7 cellular contexts compared by ENCODE assay signal in the genomic region with DNA sequence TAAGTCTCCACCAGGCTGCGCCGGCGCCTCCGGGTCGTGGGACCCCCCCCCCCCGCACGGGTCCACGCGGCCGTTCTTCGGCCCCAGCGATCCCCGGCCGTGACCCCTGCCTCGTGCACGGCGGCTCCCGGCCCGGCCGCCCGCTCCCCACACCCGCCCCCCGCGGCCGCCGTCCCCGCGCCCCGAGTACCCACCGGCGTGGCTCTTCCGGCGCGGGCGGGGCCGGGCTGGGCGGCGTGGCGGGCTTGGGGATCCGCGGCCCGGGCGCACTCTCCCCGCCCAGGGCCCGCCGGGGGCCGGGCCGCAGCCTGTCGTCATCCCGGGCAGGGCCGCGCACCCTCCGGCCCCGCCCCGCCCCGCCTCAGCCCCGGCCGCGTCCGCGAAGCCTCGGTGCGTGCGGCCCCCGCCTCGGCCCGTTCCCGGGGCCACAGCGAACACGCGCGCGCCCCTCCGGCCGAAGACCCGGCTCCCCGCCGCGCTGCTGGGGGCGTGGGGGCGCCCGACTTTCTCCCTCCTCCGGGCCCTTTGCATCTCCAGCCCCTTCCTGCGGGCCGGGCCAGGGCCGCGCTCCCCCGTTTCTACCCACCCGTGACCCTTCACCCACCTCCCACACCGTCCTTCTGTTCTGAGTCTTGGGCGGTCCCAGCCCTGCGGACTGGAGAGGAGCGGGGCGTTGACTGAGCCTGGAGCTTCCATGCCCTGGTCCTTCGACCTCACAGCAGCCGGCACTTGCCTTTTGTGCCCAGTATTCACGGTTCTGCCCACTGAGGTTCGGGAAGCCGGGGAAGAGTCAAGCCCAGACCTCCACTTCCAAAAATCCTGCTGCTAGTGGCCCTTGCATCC. TPM values are rescaled to one million over a fixed set of nuclear protein-coding genes. Genes with fewer than 3 reads are reported as not detected.
DNase-seq lines count a peak whose midpoint lies in the region; TF ChIP-seq lines count a peak whose summit lies in the region.

No MANE protein-coding gene starts in this region.

- CTCF ChIA-PET in GM10248 (lab: Yijun Ruan, JAX): interaction anchor here (0.9 to 3.1 kb wide), 4 partner anchors 14 to 126 kb away, joined by 3 to 13 read pairs (median 8); partner anchors contain the start of gene INPP5K

- intact Hi-C loops in ascending aorta (cut with DNase I): loop anchor here (1.0 kb wide), 1 partner anchor 35 kb away; the partner anchor contains the start of gene CRK

- H3K27ac ChIP-seq in OCI-LY1 (ENCODE audit: low read depth, low read length, poor library complexity, severe bottlenecking): no peak overlapping the region
- H3K27ac ChIP-seq in ascending aorta: peak overlapping the region; percentile 95 to 99

- H3K27me3 ChIP-seq in H7 (ENCODE audit: control insufficient read depth, insufficient read depth, low read length) (peaks cover 4% of the 10 kb centered on the region; the same call in 1 of the 2 replicates), OCI-LY1 (ENCODE audit: insufficient read depth, low read length) (no peaks in the 10 kb centered on the region), ascending aorta (no peaks in the 10 kb centered on the region)

- TF ChIP-seq CTCF in GM10248 (IDR thresholded peaks at IDR 0.05; ENCODE audit: control extremely low read depth, extremely low read depth, low read depth, missing control alignments) (no peak), OCI-LY1 (IDR thresholded peaks at IDR 0.05; ENCODE audit: low read length) (no peak), ascending aorta (IDR thresholded peaks at IDR 0.05) (no peak), retinal pigment epithelial cell (conservative IDR thresholded peaks at IDR 0.05; ENCODE audit: low read depth, low read length) (no peak)

- H3K9ac ChIP-seq in OCI-LY1 (ENCODE audit: low read length): peak overlapping the region; percentile 78

- peak overlapping the region; percentile 90 for H3K4me2 ChIP-seq in OCI-LY1 (ENCODE audit: low read length)

- H3K4me1 ChIP-seq in OCI-LY1 (ENCODE audit: insufficient read depth, low read length, severe bottlenecking): peaks cover 41% of the 10 kb centered on the region
- peaks cover 34 to 72% of the 10 kb centered on the region in 2 donors for H3K4me1 ChIP-seq in ascending aorta

- no peaks in the 10 kb centered on the region for H3K79me2 ChIP-seq in OCI-LY1 (ENCODE audit: insufficient read depth, low read length)

- H3K9me3 ChIP-seq in OCI-LY1 (ENCODE audit: low read length) (no peaks in the 10 kb centered on the region), ascending aorta (no peaks in the 10 kb centered on the region)

- no peak overlapping the region for H2AFZ ChIP-seq in OCI-LY1 (ENCODE audit: low read length)

- H3K36me3 ChIP-seq in H7 (replicated peaks; ENCODE audit: control insufficient read depth, insufficient read depth, low read length) (no peaks in the 10 kb centered on the region; the same call in none of the 2 replicates), OCI-LY1 (ENCODE audit: insufficient read depth, low read length) (peaks cover 5% of the 10 kb centered on the region; the same call in 1 of the 2 replicates), ascending aorta (peaks cover 6 to 9% of the 10 kb centered on the region in 2 donors)

- DNase-seq in GM10248 (ENCODE audit: extremely low spot score) (peak; percentile 92), H7 (peak; percentile 97), ascending aorta (ENCODE audit: low spot score in 2 of 2) (peak in 1 of 2 donors; percentile 81), hippocampal formation (lab: John Stamatoyannopoulos, UW) (peak; percentile 8 to 32), retinal pigment epithelial cell (ENCODE audit: low read depth) (no peak)
- no peak for DNase-seq in central memory CD4-positive, alpha-beta T cell

- no peaks in the 10 kb centered on the region for H3K9me2 ChIP-seq in OCI-LY1 (ENCODE audit: low read depth, low read length)

- H3K4me3 ChIP-seq in H7 (ENCODE audit: insufficient read depth, low read depth, low read length) (peak overlapping the region; percentile 73), OCI-LY1 (ENCODE audit: low read depth, low read length, poor library complexity, severe bottlenecking) (peak overlapping the region; percentile 80), ascending aorta (peak overlapping the region; percentile 79 to 82), retinal pigment epithelial cell (ENCODE audit: low read length) (peak overlapping the region; percentile 75)

- POLR2A ChIA-PET in GM10248 (lab: Yijun Ruan, JAX): no interaction called here

- H4K20me1 ChIP-seq in OCI-LY1 (ENCODE audit: insufficient read depth, low read length): no peaks in the 10 kb centered on the region

- H3F3A ChIP-seq in OCI-LY1 (ENCODE audit: insufficient read depth, low read length): no peaks in the 10 kb centered on the region

RNA-seq across cellular contexts. Expression of gene MYO1C, which starts 0.9 kb away (rescaled TPM):
- 55.9 and 62.6 TPM in 2 replicates for total RNA-seq in H7 (2014; rRNA removed; shearing (Covaris generic))
- total RNA-seq in ascending aorta: 251 TPM

RNA-seq across cellular contexts. Expression of gene INPP5K, which starts 24.8 kb away (rescaled TPM):
- total RNA-seq in H7 (2014; rRNA removed; shearing (Covaris generic)): 17.6 and 20.7 TPM in 2 replicates
- 73.7 TPM for total RNA-seq in ascending aorta

RNA-seq across cellular contexts. Expression of gene CRK, which starts 35.6 kb away (rescaled TPM):
- total RNA-seq in H7 (2014; rRNA removed; shearing (Covaris generic)): 60.5 and 68.4 TPM in 2 replicates
- total RNA-seq in ascending aorta: 83.4 TPM

Comparison
In these comparisons a context has a peak if more than half of its experiments do, and no peak if none do; other contexts are left out.
1. DNase-seq: peak in GM10248 (single experiment), H7 (single experiment) and hippocampal formation (2 of 2); none in retinal pigment epithelial cell (single experiment) and central memory CD4-positive, alpha-beta T cell (single experiment).
2. Peak in every context shown above with its lines, with median percentiles within 50 percentile points of each other: H3K4me3 ChIP-seq.